In genomic region chr7:66281678-66282593, GRCh38 we compare ENCODE assay signal across 8 cellular contexts.
A peak's percentile ranks its signal among the peaks of the same experiment; 100 is the strongest.
DNase-seq lines count a peak whose midpoint lies in the region; ATAC-seq and TF ChIP-seq lines count a peak whose summit lies in the region.

No MANE protein-coding gene starts in this region.

- H3K36me3 ChIP-seq in hepatocyte (replicated peaks; ENCODE audit: insufficient read depth, low read depth) (no peaks in the 10 kb centered on the region), testis (ENCODE audit: low read depth, missing control alignments) (no peaks in the 10 kb centered on the region)

- DNase-seq in HS-27A (ENCODE audit: low read depth) (peak; percentile 89), amniotic epithelial cell (ENCODE audit: low read depth) (peak; percentile 97), hepatocyte (ENCODE audit: low spot score) (peak; percentile 27), testis (peak; percentile 53), DMS53 treated with DMSO at 0.1 percent for 48 hours (lab: John Stamatoyannopoulos, UW; ENCODE audit: unreplicated experiment) (no peak), epidermal melanocyte (ENCODE audit: insufficient read length, low spot score) (no peak), type B pancreatic cell (ENCODE audit: extremely low spot score, unreplicated experiment) (no peak)

- ATAC-seq in GM21526 (IDR thresholded peaks at IDR 0.05; ENCODE audit: low FRiP score, unreplicated experiment) = no peak

- peaks cover 10% of the 10 kb centered on the region for H3K4me1 Mint-ChIP-seq in type B pancreatic cell (ENCODE audit: unreplicated experiment)

- no peaks in the 10 kb centered on the region for H3K9me2 ChIP-seq in hepatocyte (replicated peaks; ENCODE audit: insufficient read depth)

- intact Hi-C loops in testis (cut with DNase I; ENCODE audit: low total_unique reads) = no loop called here

- H3K27me3 ChIP-seq in hepatocyte (no peaks in the 10 kb centered on the region), testis (no peaks in the 10 kb centered on the region)

- H3K4me3 ChIP-seq in hepatocyte (no peak overlapping the region), testis (no peak overlapping the region)

- H4K20me1 ChIP-seq in hepatocyte (ENCODE audit: insufficient read depth, poor library complexity, severe bottlenecking) = no peaks in the 10 kb centered on the region

- H2AFZ ChIP-seq in hepatocyte = no peak overlapping the region

- H3K27ac Mint-ChIP-seq in type B pancreatic cell = no peak overlapping the region

- H3K4me3 Mint-ChIP-seq in type B pancreatic cell = no peak overlapping the region

- TF ChIP-seq CTCF in hepatocyte (IDR thresholded peaks at IDR 0.05; ENCODE audit: poor library complexity) (no peak), testis (IDR thresholded peaks at IDR 0.05) (no peak), type B pancreatic cell (conservative IDR thresholded peaks at IDR 0.05) (no peak)

- H3K9me3 ChIP-seq in hepatocyte (ENCODE audit: low read depth) (no peaks in the 10 kb centered on the region), testis (no peaks in the 10 kb centered on the region)

- no peaks in the 10 kb centered on the region for H3K9me3 Mint-ChIP-seq in type B pancreatic cell

- H3K27ac ChIP-seq in hepatocyte (peak overlapping the region; percentile 62), testis (peak overlapping the region; percentile 10 to 74)

- peaks cover 84% of the 10 kb centered on the region for H3K79me2 ChIP-seq in hepatocyte

- H3K4me1 ChIP-seq in hepatocyte (ENCODE audit: insufficient read depth) = peaks cover 4% of the 10 kb centered on the region
- H3K4me1 ChIP-seq in testis = peaks cover 5% of the 10 kb centered on the region

- no peaks in the 10 kb centered on the region for H3K27me3 Mint-ChIP-seq in type B pancreatic cell

- H3K36me3 Mint-ChIP-seq in type B pancreatic cell = peaks cover 4% of the 10 kb centered on the region

- WGBS in hepatocyte (ENCODE audit: low lambda C conversion rate, missing lambda C conversion rate) = 53% methylated on average over 8 of the region's 8 CpGs
- 40 to 53% methylated on average over 8 of the region's 8 CpGs for WGBS in testis, 2 donors

- peak overlapping the region; percentile 23 for H3K4me2 ChIP-seq in hepatocyte

- TF ChIP-seq POLR2A in testis (IDR thresholded peaks at IDR 0.05) = no peak

Comparison
In these comparisons a context has a peak if more than half of its experiments do, and no peak if none do; other contexts are left out.
1. DNase-seq: peak in HS-27A (single experiment), amniotic epithelial cell (single experiment), hepatocyte (single experiment) and testis (single experiment); none in DMS53 treated with DMSO at 0.1 percent for 48 hours (single experiment), epidermal melanocyte (single experiment) and type B pancreatic cell (single experiment).